ENCODE assay signal across 8 cellular contexts in the genomic region with DNA sequence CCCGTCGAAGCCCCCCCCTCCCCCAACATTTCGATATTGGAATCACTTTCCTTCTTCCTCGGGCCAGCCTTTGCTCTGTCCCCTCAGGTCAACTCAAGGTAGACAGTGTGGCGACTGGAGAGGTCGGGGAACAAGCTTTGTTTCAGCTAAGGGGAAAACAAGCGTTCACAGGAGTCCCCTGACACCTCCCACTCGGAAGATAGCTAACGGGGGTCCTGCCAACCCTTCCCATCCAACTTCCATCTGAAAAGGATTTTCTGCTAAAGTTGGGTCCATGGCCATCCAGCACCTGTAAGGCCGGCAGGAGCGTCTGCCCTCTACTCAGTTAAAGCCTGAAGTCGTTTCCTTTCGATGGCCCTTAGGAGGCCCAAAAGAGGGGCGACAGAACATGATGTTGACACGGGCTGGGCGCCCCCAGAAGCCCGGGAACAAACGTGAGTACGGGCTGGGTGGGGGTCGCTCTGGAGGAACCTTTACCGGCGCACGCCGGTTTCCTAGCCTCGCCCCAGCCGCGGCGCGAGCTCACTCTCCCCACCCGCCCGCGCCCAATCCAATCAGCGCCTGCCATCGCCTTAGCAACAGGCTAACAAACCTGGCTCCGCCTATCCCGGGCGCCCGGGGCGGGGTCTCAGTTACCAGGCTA. TPM values are rescaled to one million over a fixed set of nuclear protein-coding genes. Genes with fewer than 3 reads are reported as not detected.
DNase-seq lines count a peak whose midpoint lies in the region; ATAC-seq and TF ChIP-seq lines count a peak whose summit lies in the region.

No MANE protein-coding gene starts in this region.

- no peaks in the 10 kb centered on the region for H3K9me3 ChIP-seq in SK-N-MC (ENCODE audit: low read depth, low read length)

- peak overlapping the region; percentile 97 for H3K4me3 Mint-ChIP-seq in activated naive CD4-positive, alpha-beta T cell treated with anti-CD3 and anti-CD28 coated beads, Interleukin-2, amount 50 U/mL, for 24 hours

- DNase-seq in GM04503 (ENCODE audit: low read depth), result peak; percentile 72
- DNase-seq in NAMALWA (ENCODE audit: low spot score), result peak; percentile 97
- DNase-seq in SK-N-MC (ENCODE audit: low read depth, low spot score), result peak; percentile 86
- DNase-seq in glomerular visceral epithelial cell (ENCODE audit: extremely low spot score), result peak; percentile 97
- peak; percentile 98 for DNase-seq in omental fat pad (ENCODE audit: low spot score)

- H3K4me3 ChIP-seq in SK-N-MC, result peak overlapping the region; percentile 86

- peaks cover 10% of the 10 kb centered on the region for H3K36me3 Mint-ChIP-seq in activated naive CD4-positive, alpha-beta T cell treated with anti-CD3 and anti-CD28 coated beads, Interleukin-2, amount 50 U/mL, for 24 hours

- H3K9me3 Mint-ChIP-seq in activated naive CD4-positive, alpha-beta T cell treated with anti-CD3 and anti-CD28 coated beads, Interleukin-2, amount 50 U/mL, for 24 hours, result no peaks in the 10 kb centered on the region

- no peak for TF ChIP-seq CTCF in omental fat pad (IDR thresholded peaks at IDR 0.05)

- peak overlapping the region; percentile 90 for H3K9ac ChIP-seq in SK-N-MC (ENCODE audit: insufficient read length)

- H3K4me1 Mint-ChIP-seq in activated naive CD4-positive, alpha-beta T cell treated with anti-CD3 and anti-CD28 coated beads, Interleukin-2, amount 50 U/mL, for 24 hours, result peaks cover 46% of the 10 kb centered on the region

- H3K27ac ChIP-seq in SK-N-MC, result peak overlapping the region; percentile 94
- peak overlapping the region; percentile 98 for H3K27ac ChIP-seq in temporal lobe (ENCODE audit: low read depth, low read length)

- no peaks in the 10 kb centered on the region for H3K27me3 Mint-ChIP-seq in activated naive CD4-positive, alpha-beta T cell treated with anti-CD3 and anti-CD28 coated beads, Interleukin-2, amount 50 U/mL, for 24 hours

- H3K27ac Mint-ChIP-seq in activated naive CD4-positive, alpha-beta T cell treated with anti-CD3 and anti-CD28 coated beads, Interleukin-2, amount 50 U/mL, for 24 hours, result peak overlapping the region; percentile 98

- ATAC-seq in HG02571 (IDR thresholded peaks at IDR 0.05; ENCODE audit: unreplicated experiment) (peak; percentile 50), omental fat pad (ENCODE audit: low FRiP score) (peak; percentile 76)

- H3K36me3 ChIP-seq in SK-N-MC (ENCODE audit: insufficient read depth, low read length), result peaks cover 33% of the 10 kb centered on the region

RNA-seq across cellular contexts. Expression of gene ARRDC3, which starts 2.5 kb away (rescaled TPM):
- total RNA-seq in omental fat pad (10 to 100 TPM; 36.8 to 87.0 (median 61.0) TPM), temporal lobe (164 TPM)

Comparison
In these comparisons a context has a peak if more than half of its experiments do, and no peak if none do; other contexts are left out.
1. Peak in every context shown above with its lines: DNase-seq, ATAC-seq, H3K4me3 ChIP-seq and H3K27ac ChIP-seq.